In genomic region chr10:122504551-122504950, GRCh38 we compare ENCODE assay signal across 9 cellular contexts. TPM values are rescaled to one million over a fixed set of nuclear protein-coding genes. Genes with fewer than 3 reads are reported as not detected.
DNase-seq lines count a peak whose midpoint lies in the region; ATAC-seq and TF ChIP-seq lines count a peak whose summit lies in the region.
"Had no signal": no experiment of that assay in that cellular context is flagged by ENCODE, and none has a peak within 500 bp of the region (broad histone marks: within the 10 kb centered on the region; RNA-seq: fewer than 3 reads in every experiment).

No MANE protein-coding gene starts in this region.

- peak overlapping the region; percentile 53 for H2AK9ac ChIP-seq in IMR-90 (replicated peaks; ENCODE audit: low read depth, low read length, poor library complexity)

- H3K9me1 ChIP-seq in IMR-90 (ENCODE audit: insufficient read depth, low read length), result no peaks in the 10 kb centered on the region; the same call in 1 of the 2 replicates

- no peak overlapping the region for H3K4me3 ChIP-seq in IMR-90 (ENCODE audit: insufficient read depth, low read depth, low read length)
- H3K4me3 ChIP-seq in testis, result no peak overlapping the region

- H3K27ac ChIP-seq in IMR-90 (ENCODE audit: insufficient read depth, low read length), result no peak overlapping the region; the same call in 1 of the 2 replicates
- H3K27ac ChIP-seq in testis, result no peak overlapping the region
- H3K27ac ChIP-seq: KMS-11 had no signal

- ATAC-seq in IMR-90 (ENCODE audit: low read depth), result peak; percentile 99
- ATAC-seq in HG02759 (IDR thresholded peaks at IDR 0.05; ENCODE audit: unreplicated experiment), result no peak

- dilution Hi-C loops in IMR-90 (cut with HindIII; ENCODE audit: low sequenced_read_pairs, unreplicated experiment), result no loop called here

- no peak overlapping the region for H2BK5ac ChIP-seq in IMR-90 (ENCODE audit: low read depth, low read length, poor library complexity, severe bottlenecking)

- no peaks in the 10 kb centered on the region; a peak in 1 of 4 replicates for H3K79me1 ChIP-seq in IMR-90 (ENCODE audit: low read depth in 1 of 2, low read length in 2 of 2)

- no CpG with 5 or more reads among the region's 7 CpGs for WGBS in IMR-90 (ENCODE audit: extremely low coverage in 2 of 2, insufficient read length in 1 of 2), 2 experiments
- WGBS in testis, 2 donors, result 58 to 80% methylated on average over 2 to 7 of the region's 7 CpGs

- H3K4ac ChIP-seq in IMR-90 (ENCODE audit: low read depth, low read length), result peak overlapping the region; percentile 40; the same call in 1 of the 2 replicates

- DNase-seq in IMR-90 (peak; percentile 94), anterior cingulate cortex (lab: John Stamatoyannopoulos, UW) (peak in 57 of 58 donors; percentile 28 to 95 (median 87)), iris pigment epithelial cell (ENCODE audit: low read depth) (peak; percentile 95), testis (peak; percentile 73), nephron progenitor cell (no peak)
- no peak for DNase-seq in stimulated activated CD8-positive, alpha-beta memory T cell treated with anti-CD3 and anti-CD28 coated beads, Interleukin-4, amount 100 ng/mL, for 48 hours
- no peak for DNase-seq in NK-92 treated with Interleukin-12 subunit alpha and Interleukin-12 subunit beta, amount 100 ng/mL, for 24 hours (lab: John Stamatoyannopoulos, UW)

- H3K4me2 ChIP-seq in IMR-90 (ENCODE audit: low read depth, low read length), result no peak overlapping the region
- H3K4me2 ChIP-seq: KMS-11 had no signal

- POLR2A ChIA-PET in IMR-90 (lab: Charles Lee; ENCODE audit: unreplicated experiment), result interaction anchor here (0.5 kb wide), 1 partner anchor 66 kb away, joined by 3 read pairs; no protein-coding TSS in a partner anchor

- TF ChIP-seq CTCF in IMR-90 (conservative IDR thresholded peaks at IDR 0.05; ENCODE audit: low read depth, low read length) (no peak), testis (IDR thresholded peaks at IDR 0.05) (no peak), nephron progenitor cell (IDR thresholded peaks at IDR 0.05) (no peak)

- H3K4me3 Mint-ChIP-seq in nephron progenitor cell, result no peak overlapping the region

- CTCF ChIA-PET in IMR-90 (lab: Yijun Ruan, JAX), result interaction anchor here (0.5 kb wide), 1 partner anchor 13 kb away, joined by 4 read pairs; no protein-coding TSS in a partner anchor

- no peak overlapping the region for H3K27ac Mint-ChIP-seq in nephron progenitor cell

- H3K4me1 Mint-ChIP-seq in nephron progenitor cell, result peaks cover 64% of the 10 kb centered on the region

- in situ Hi-C loops in IMR-90 (cut with MboI; ENCODE audit: low sequenced_read_pairs), result no loop called here

- no peak overlapping the region for H4K5ac ChIP-seq in IMR-90 (ENCODE audit: low read depth, low read length)

- peak overlapping the region; percentile 51 for H4K91ac ChIP-seq in IMR-90 (ENCODE audit: insufficient read depth, low read depth, low read length)

- no peak overlapping the region for H3K14ac ChIP-seq in IMR-90 (replicated peaks; ENCODE audit: low read depth, low read length)

- H3K18ac ChIP-seq in IMR-90 (ENCODE audit: low read depth, low read length), result no peak overlapping the region

- peak overlapping the region in 1 of 2 experiments; percentile 28; a peak in 1 of 4 replicates for H4K8ac ChIP-seq in IMR-90 (ENCODE audit: low read depth in 2 of 2, low read length in 2 of 2)

- H3K4me1 ChIP-seq in IMR-90 (ENCODE audit: control insufficient read depth, insufficient read depth, low read length), result peaks cover 6% of the 10 kb centered on the region
- H3K4me1 ChIP-seq in testis, result peaks cover 1% of the 10 kb centered on the region

- no peak overlapping the region for H2BK20ac ChIP-seq in IMR-90 (ENCODE audit: low read depth, low read length)

- TF ChIP-seq POLR2A in IMR-90 (IDR thresholded peaks at IDR 0.05; ENCODE audit: low read depth, low read length), result no peak
- TF ChIP-seq POLR2A in testis (IDR thresholded peaks at IDR 0.05), result no peak

- H3K56ac ChIP-seq in IMR-90 (ENCODE audit: extremely low read depth, insufficient read depth, low read length), result no peak overlapping the region

- no TSS peak for BruUV-seq in IMR-90 (replicated peaks; lab: Mats Ljungman, UMichigan)

- H3K27me3 ChIP-seq in IMR-90 (ENCODE audit: control insufficient read depth, insufficient read depth, low read length) (no peaks in the 10 kb centered on the region), testis (no peaks in the 10 kb centered on the region)

- H3K36me3 ChIP-seq in IMR-90 (ENCODE audit: control insufficient read depth, insufficient read depth, low read length) (peaks cover 18% of the 10 kb centered on the region), testis (ENCODE audit: low read depth, missing control alignments) (no peaks in the 10 kb centered on the region)

- intact Hi-C loops in IMR-90 (cut with micrococcal nuclease), result loop anchor here (2.0 kb wide), 1 partner anchor 36 kb away; no protein-coding TSS in a partner anchor
- intact Hi-C loops in testis (cut with DNase I; ENCODE audit: low total_unique reads), result no loop called here

- TF ChIP-seq RAD21 in IMR-90 (IDR thresholded peaks at IDR 0.05; ENCODE audit: low read length), result peak; percentile 21; the same call in 1 of the 2 replicates

- H2BK15ac ChIP-seq in IMR-90 (ENCODE audit: low read depth, low read length), result no peak overlapping the region

- H3K9ac ChIP-seq in IMR-90 (ENCODE audit: low read depth, low read length), result no peak overlapping the region
- H3K9ac ChIP-seq: KMS-11 had no signal

- H2AK5ac ChIP-seq in IMR-90 (ENCODE audit: low read depth, low read length), result peak overlapping the region; percentile 15; the same call in 1 of the 2 replicates

- H3K9me3 ChIP-seq in IMR-90 (ENCODE audit: control insufficient read depth, insufficient read depth, low read length), result no peaks in the 10 kb centered on the region
- no peaks in the 10 kb centered on the region for H3K9me3 ChIP-seq in testis

- no peaks in the 10 kb centered on the region for H3K9me3 Mint-ChIP-seq in nephron progenitor cell

- H3K23ac ChIP-seq in IMR-90 (ENCODE audit: low read depth, low read length), result no peak overlapping the region

- H2BK120ac ChIP-seq in IMR-90 (ENCODE audit: low read depth, low read length), result peak overlapping the region; percentile 46; the same call in 1 of the 2 replicates

- H3K36me3 Mint-ChIP-seq in nephron progenitor cell (ENCODE audit: low read depth), result no peaks in the 10 kb centered on the region

- H3K27me3 Mint-ChIP-seq in nephron progenitor cell (ENCODE audit: low read depth, poor library complexity), result peaks cover 3% of the 10 kb centered on the region

- H4K20me1 ChIP-seq in IMR-90 (ENCODE audit: insufficient read depth, low read length), result peaks cover 8% of the 10 kb centered on the region

- peak overlapping the region; percentile 83 for H2AFZ ChIP-seq in IMR-90 (replicated peaks; ENCODE audit: low read length, poor library complexity)

TF ChIP-seq in IMR-90, 13 proteins besides CTCF, POLR2A, EP300 and RAD21 (continues in another document):
- TF ChIP-seq BHLHE40 (IDR thresholded peaks at IDR 0.05; ENCODE audit: low read depth, low read length) (peak; percentile 58), MAZ (IDR thresholded peaks at IDR 0.05; ENCODE audit: borderline replicate concordance, low read depth, low read length) (peak; percentile 83; the same call in 1 of the 2 replicates), MAFK (IDR thresholded peaks at IDR 0.05; ENCODE audit: low read depth, low read length) (no peak), NFE2L2 (IDR thresholded peaks at IDR 0.05; ENCODE audit: low read depth, low read length) (no peak), MXI1 (IDR thresholded peaks at IDR 0.05; ENCODE audit: borderline replicate concordance, low read depth, low read length) (peak; percentile 92; the same call in 1 of the 2 replicates), CHD1 (IDR thresholded peaks at IDR 0.05; ENCODE audit: low read depth, low read length) (no peak), USF2 (IDR thresholded peaks at IDR 0.05; ENCODE audit: low read depth, low read length) (no peak; the same call in 1 of the 2 replicates), SMC3 (IDR thresholded peaks at IDR 0.05; ENCODE audit: low read depth, low read length) (0 out of 2 replicates have a peak, but pooled peaks have one; percentile 12)
- TF ChIP-seq, protein P1, sequence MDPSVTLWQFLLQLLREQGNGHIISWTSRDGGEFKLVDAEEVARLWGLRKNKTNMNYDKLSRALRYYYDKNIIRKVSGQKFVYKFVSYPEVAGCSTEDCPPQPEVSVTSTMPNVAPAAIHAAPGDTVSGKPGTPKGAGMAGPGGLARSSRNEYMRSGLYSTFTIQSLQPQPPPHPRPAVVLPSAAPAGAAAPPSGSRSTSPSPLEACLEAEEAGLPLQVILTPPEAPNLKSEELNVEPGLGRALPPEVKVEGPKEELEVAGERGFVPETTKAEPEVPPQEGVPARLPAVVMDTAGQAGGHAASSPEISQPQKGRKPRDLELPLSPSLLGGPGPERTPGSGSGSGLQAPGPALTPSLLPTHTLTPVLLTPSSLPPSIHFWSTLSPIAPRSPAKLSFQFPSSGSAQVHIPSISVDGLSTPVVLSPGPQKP (IDR thresholded peaks at IDR 0.05; ENCODE audit: borderline replicate concordance, low read depth, low read length), result no peak

RNA-seq across cellular contexts. Expression of gene HTRA1, which starts 43.2 kb away (rescaled TPM):
- total RNA-seq in IMR-90 (2012; rRNA removed) (23.1 and 28.5 TPM in 2 replicates), testis (10 to 100 TPM; 21.3 to 27.3 TPM)
- polyA plus RNA-seq in IMR-90 (2012; rRNA removed) (94.9 and 108 TPM in 2 replicates), testis (ENCODE audit: insufficient read depth, low read depth, low replicate concordance) (105 TPM)
- 64.6 and 74.8 TPM in 2 replicates for polyA plus RNA-seq in IMR-90 (2012; cell fraction: cytosol; rRNA removed)
- 18.9 and 71.3 TPM in 2 replicates for polyA plus RNA-seq in IMR-90 (2012; cell fraction: nucleus; rRNA removed; ENCODE audit: low replicate concordance)

RNA-seq across cellular contexts. Expression of gene ARMS2, which starts 50.1 kb away (rescaled TPM):
- not detected in 2 replicates for total RNA-seq in IMR-90 (2012; rRNA removed)
- polyA plus RNA-seq in IMR-90 (2012; rRNA removed), result not detected in 2 replicates
- not detected in 2 replicates for polyA plus RNA-seq in IMR-90 (2012; cell fraction: cytosol; rRNA removed)
- 0.10 TPM in 1 of 2 replicates, not detected in the other for polyA plus RNA-seq in IMR-90 (2012; cell fraction: nucleus; rRNA removed; ENCODE audit: low replicate concordance)
- total RNA-seq in testis, result 1 to 10 TPM in 1 of 2 donors, not detected in 1; 1.4 TPM
- polyA plus RNA-seq in testis (ENCODE audit: insufficient read depth, low read depth, low replicate concordance), result 2.3 TPM

RNA-seq across cellular contexts. Expression of gene DMBT1, which starts 56.0 kb away (rescaled TPM):
- total RNA-seq in IMR-90 (2012; rRNA removed) (under 0.01 TPM in 1 of 2 replicates, not detected in the other), testis (1 to 10 TPM in 1 of 2 donors, under 1 TPM in 1; 0.87 to 1.2 TPM)
- polyA plus RNA-seq in IMR-90 (2012; rRNA removed) (not detected in 2 replicates), testis (ENCODE audit: insufficient read depth, low read depth, low replicate concordance) (2.7 TPM)
- polyA plus RNA-seq in IMR-90 (2012; cell fraction: cytosol; rRNA removed), result not detected in 2 replicates
- polyA plus RNA-seq in IMR-90 (2012; cell fraction: nucleus; rRNA removed; ENCODE audit: low replicate concordance), result not detected in 2 replicates

Comparison
In these comparisons a context has a peak if more than half of its experiments do, and no peak if none do; other contexts are left out.
1. DNase-seq: peak in IMR-90 (single experiment), anterior cingulate cortex (57 of 58), iris pigment epithelial cell (single experiment) and testis (single experiment); none in stimulated activated CD8-positive, alpha-beta memory T cell treated with anti-CD3 and anti-CD28 coated beads, Interleukin-4, amount 100 ng/mL, for 48 hours (single experiment), nephron progenitor cell (single experiment) and NK-92 treated with Interleukin-12 subunit alpha and Interleukin-12 subunit beta, amount 100 ng/mL, for 24 hours (single experiment).